22 cellular contexts compared by ENCODE assay signal in the genomic region with DNA sequence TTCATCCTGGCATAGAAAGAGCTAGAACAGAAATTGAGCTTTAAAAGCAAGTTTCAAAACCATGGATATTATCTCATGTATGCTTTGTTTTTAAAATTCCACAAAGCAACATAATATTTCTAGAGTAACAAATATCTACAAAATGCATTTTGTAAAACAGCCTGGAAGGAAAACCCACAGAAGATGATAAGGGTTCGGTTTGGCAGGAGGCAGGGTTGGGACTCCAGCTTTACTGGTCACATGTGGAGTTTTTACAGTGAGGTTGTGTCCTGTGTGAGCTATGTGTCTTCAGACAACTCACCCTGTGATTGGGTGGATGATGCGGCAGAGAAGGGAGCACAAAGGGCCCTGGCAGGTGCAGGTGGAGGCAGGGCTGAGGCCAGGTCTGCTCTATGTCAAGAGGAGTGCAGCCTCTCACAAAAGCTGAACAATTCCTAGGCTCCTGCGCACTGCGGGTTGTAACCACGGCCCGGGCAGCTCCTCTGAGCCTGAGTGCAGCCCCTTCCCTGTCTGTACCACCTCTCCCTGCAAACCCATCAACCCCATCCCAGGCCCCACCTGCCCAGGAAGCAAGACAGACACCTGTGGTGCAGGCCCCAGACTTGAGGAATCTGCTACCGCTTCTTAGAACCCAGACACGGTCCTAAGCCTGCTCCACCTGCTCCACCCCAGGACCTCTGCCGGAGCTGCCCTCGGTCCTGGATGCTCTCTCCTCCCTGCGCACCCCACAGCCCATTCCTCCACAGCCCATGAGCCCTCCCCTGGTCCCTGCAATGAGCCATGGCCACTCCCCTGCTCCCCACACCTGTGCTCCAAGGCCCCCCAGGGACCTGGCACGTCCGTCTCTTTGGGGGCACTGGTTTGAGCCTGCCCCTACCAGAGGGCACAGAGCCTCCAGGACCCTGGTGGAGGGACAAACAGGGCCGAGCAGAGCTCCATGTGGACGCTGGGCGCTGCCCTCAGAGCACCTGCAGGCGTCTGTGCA. TPM values are rescaled to one million over a fixed set of nuclear protein-coding genes. Genes with fewer than 3 reads are reported as not detected.
DNase-seq lines count a peak whose midpoint lies in the region; ATAC-seq and TF ChIP-seq lines count a peak whose summit lies in the region.
"Had no signal": no experiment of that assay in that cellular context is flagged by ENCODE, and none has a peak within 500 bp of the region (broad histone marks: within the 10 kb centered on the region; RNA-seq: fewer than 3 reads in every experiment).

No MANE protein-coding gene starts in this region.

- no peak overlapping the region for H2BK12ac ChIP-seq in mesenchymal stem cell (ENCODE audit: low read length in 2 of 2)

- H3K79me1 ChIP-seq in mesenchymal stem cell (replicated peaks; ENCODE audit: low read length, poor library complexity, severe bottlenecking), result peaks cover 3% of the 10 kb centered on the region

- TF ChIP-seq EP300 in sigmoid colon (IDR thresholded peaks at IDR 0.05), result no peak

- peak overlapping the region; percentile 48 for H3K4me2 ChIP-seq in PC-9
- H3K4me2 ChIP-seq in mesenchymal stem cell (ENCODE audit: low read length, poor library complexity, severe bottlenecking), result no peak overlapping the region

- no peak overlapping the region for H3K14ac ChIP-seq in mesenchymal stem cell (ENCODE audit: low read length in 2 of 2)

- H3F3A ChIP-seq in PC-9 (ENCODE audit: insufficient read depth, low read depth), result peaks cover 18% of the 10 kb centered on the region

- no peak for TF ChIP-seq POLR2A in heart left ventricle (IDR thresholded peaks at IDR 0.05)
- no peak for TF ChIP-seq POLR2A in sigmoid colon (IDR thresholded peaks at IDR 0.05)

- H2BK120ac ChIP-seq in mesenchymal stem cell (ENCODE audit: low read depth, low read length), result no peak overlapping the region

- H4K20me1 ChIP-seq in PC-9 (ENCODE audit: insufficient read depth), result no peaks in the 10 kb centered on the region

- H3K18ac ChIP-seq in mesenchymal stem cell (ENCODE audit: low read depth in 1 of 2, low read length in 2 of 2), result no peak overlapping the region

- H3K9me2 ChIP-seq in PC-9 (ENCODE audit: insufficient read depth), result no peaks in the 10 kb centered on the region

- no peak overlapping the region for H2BK15ac ChIP-seq in mesenchymal stem cell (ENCODE audit: low read depth, poor library complexity, severe bottlenecking)

- H3K4me3 ChIP-seq in PC-9, result 0 out of 2 replicates have a peak overlapping the region, but pooled peaks have one; percentile 3
- no peak overlapping the region for H3K4me3 ChIP-seq in heart left ventricle
- H3K4me3 ChIP-seq in mesenchymal stem cell (ENCODE audit: insufficient read depth in 1 of 2, low read depth in 1 of 2, low read length in 2 of 2), result no peak overlapping the region
- no peak overlapping the region for H3K4me3 ChIP-seq in sigmoid colon
- H3K4me3 ChIP-seq: adrenal gland, colonic mucosa, suprapubic skin, uterus had no signal

- H2AFZ ChIP-seq in PC-9 (no peak overlapping the region), mesenchymal stem cell (ENCODE audit: low read depth, low read length) (no peak overlapping the region)
- H2AFZ ChIP-seq: parathyroid adenoma had no signal

- H3K4ac ChIP-seq in mesenchymal stem cell (ENCODE audit: low read depth in 1 of 2, low read length in 2 of 2), result no peak overlapping the region

- CTCF ChIA-PET in PC-9 (lab: Charles Lee), result no interaction called here

- no peak overlapping the region for H3K27ac ChIP-seq in PC-9
- no peak overlapping the region for H3K27ac ChIP-seq in heart left ventricle
- no peak overlapping the region for H3K27ac ChIP-seq in mesenchymal stem cell (ENCODE audit: low read length, poor library complexity, severe bottlenecking)
- H3K27ac ChIP-seq in sigmoid colon, result no peak overlapping the region
- H3K27ac ChIP-seq: adrenal gland, brain microvascular endothelial cell, colonic mucosa, parathyroid adenoma, suprapubic skin, uterus had no signal

- intact Hi-C loops in PC-9 (cut with micrococcal nuclease; ENCODE audit: unreplicated experiment) (loop anchor here (5.0 kb wide), 1 partner anchor 85 kb away; no protein-coding TSS in a partner anchor), heart left ventricle (cut with DNase I) (loop anchor here in 3 of 10 donors (5.0 kb wide), 2 partner anchors 35 to 40 kb away; no protein-coding TSS in a partner anchor), sigmoid colon (cut with DNase I) (no loop called here)

- H3K9me3 ChIP-seq in PC-9 (ENCODE audit: insufficient read depth, low read depth) (peaks cover 10% of the 10 kb centered on the region), heart left ventricle (peaks cover 0 to 11% (median 0%) of the 10 kb centered on the region in 12 donors), mesenchymal stem cell (ENCODE audit: control insufficient read depth, low read length) (peaks cover 16% of the 10 kb centered on the region), sigmoid colon (peaks cover 0 to 4% (median 2%) of the 10 kb centered on the region in 4 donors)
- H3K9me3 ChIP-seq: adrenal gland, colonic mucosa, suprapubic skin, uterus had no signal

- H3K36me3 ChIP-seq in PC-9 (ENCODE audit: low read depth) (no peaks in the 10 kb centered on the region), heart left ventricle (no peaks in the 10 kb centered on the region), mesenchymal stem cell (ENCODE audit: control insufficient read depth in 1 of 2, insufficient read depth in 2 of 2, low read depth in 1 of 2, low read length in 2 of 2) (no peaks in the 10 kb centered on the region), sigmoid colon (no peaks in the 10 kb centered on the region)
- H3K36me3 ChIP-seq: adrenal gland, brain microvascular endothelial cell, colonic mucosa, suprapubic skin, uterus had no signal

- ATAC-seq in heart left ventricle, result no peak
- ATAC-seq in GM19463 (IDR thresholded peaks at IDR 0.05; ENCODE audit: unreplicated experiment), result no peak
- no peak for ATAC-seq in HG02981 (IDR thresholded peaks at IDR 0.05; ENCODE audit: unreplicated experiment)
- ATAC-seq: activated CD4-positive, alpha-beta T cell treated with anti-CD3 and anti-CD28 coated beads for 36 hours had no signal

- no peak overlapping the region for H3K23ac ChIP-seq in mesenchymal stem cell (ENCODE audit: low read length in 2 of 2)

- no peak overlapping the region for H3K9ac ChIP-seq in mesenchymal stem cell (ENCODE audit: low read length)
- H3K9ac ChIP-seq: parathyroid adenoma had no signal

- H2BK5ac ChIP-seq in mesenchymal stem cell (ENCODE audit: low read depth, low read length, poor library complexity, severe bottlenecking), result no peak overlapping the region

- no peaks in the 10 kb centered on the region for H3K79me2 ChIP-seq in PC-9 (ENCODE audit: low read depth)
- H3K79me2 ChIP-seq: parathyroid adenoma had no signal

- POLR2A ChIA-PET in PC-9 (lab: Charles Lee; ENCODE audit: unreplicated experiment), result interaction anchor here (0.7 kb wide), 1 partner anchor 79 kb away, joined by 4 read pairs; no protein-coding TSS in a partner anchor

- H2AK5ac ChIP-seq in mesenchymal stem cell (ENCODE audit: low read length, severe bottlenecking), result peak overlapping the region; percentile 15

- H3K27me3 ChIP-seq in PC-9 (ENCODE audit: insufficient read depth, low read depth) (no peaks in the 10 kb centered on the region), heart left ventricle (peaks cover 0 to 28% (median 0%) of the 10 kb centered on the region in 9 donors), mesenchymal stem cell (ENCODE audit: control insufficient read depth in 1 of 2, insufficient read depth in 1 of 2, low read length in 2 of 2) (peaks cover 0 to 3% of the 10 kb centered on the region in 2 experiments), sigmoid colon (no peaks in the 10 kb centered on the region)
- H3K27me3 ChIP-seq: adrenal gland, brain microvascular endothelial cell, suprapubic skin, uterus had no signal

- no peak overlapping the region for H4K8ac ChIP-seq in mesenchymal stem cell (ENCODE audit: low read length)

- DNase-seq in PC-9 (no peak), heart left ventricle (peak in 3 of 5 donors; percentile 12 to 56 (median 30)), mesenchymal stem cell (no peak), sigmoid colon (peak; percentile 64), hippocampal formation (lab: John Stamatoyannopoulos, UW) (no peak)
- DNase-seq: activated CD4-positive, alpha-beta T cell treated with anti-CD3 and anti-CD28 coated beads for 36 hours; activated CD8-positive, alpha-beta memory T cell treated with anti-CD3 and anti-CD28 coated beads for 24 hours; activated T-cell treated with anti-CD3 and anti-CD28 coated beads, Interleukin-2, amount 50 U/mL, for 24 hours; brain microvascular endothelial cell; CD4-positive, CD25-positive, alpha-beta regulatory T cell; colonic mucosa; effector memory CD4-positive, alpha-beta T cell; H7; NCI-H187; NCI-H2171 treated with DMSO at 0.1 percent for 48 hours; NCI-H526 treated with DMSO at 0.1 percent for 48 hours had no signal

- H3K4me1 ChIP-seq in PC-9 (replicated peaks; ENCODE audit: insufficient read depth), result peaks cover 37% of the 10 kb centered on the region
- peaks cover 0 to 32% (median 20%) of the 10 kb centered on the region in 12 donors for H3K4me1 ChIP-seq in heart left ventricle
- peaks cover 21% of the 10 kb centered on the region for H3K4me1 ChIP-seq in mesenchymal stem cell (ENCODE audit: control insufficient read depth, insufficient read depth, low read depth, low read length)
- peaks cover 0 to 29% (median 19%) of the 10 kb centered on the region in 4 donors for H3K4me1 ChIP-seq in sigmoid colon
- H3K4me1 ChIP-seq: colonic mucosa, parathyroid adenoma had no signal

- TF ChIP-seq CTCF in PC-9 (conservative IDR thresholded peaks at IDR 0.05) (no peak), heart left ventricle (IDR thresholded peaks at IDR 0.05) (no peak), sigmoid colon (IDR thresholded peaks at IDR 0.05) (no peak)

- no peak overlapping the region for H4K91ac ChIP-seq in mesenchymal stem cell (ENCODE audit: low read length)

- BruUV-seq in PC-9 (replicated peaks; lab: Mats Ljungman, UMichigan), result no TSS peak

- WGBS in heart left ventricle, 4 donors, result 95 to 97% (median 96%) methylated on average over 17 of the region's 17 CpGs
- 95% methylated on average over 17 of the region's 17 CpGs for WGBS in mesenchymal stem cell
- 88 to 92% methylated on average over 17 of the region's 17 CpGs for WGBS in sigmoid colon, 2 donors

RNA-seq across cellular contexts. Expression of a gene that starts 2.8 kb away (rescaled TPM):
- total RNA-seq in PC-9 (2021) (82.4 and 106 TPM in 2 replicates), heart left ventricle (100 to 1,000 TPM in 2 of 9 donors, 10 to 100 TPM in 7; 31.7 to 109 (median 59.0) TPM), sigmoid colon (100 to 1,000 TPM in 3 of 4 donors, 10 to 100 TPM in 1; 39.7 to 197 (median 103) TPM)
- polyA plus RNA-seq in heart left ventricle (10 to 100 TPM; 38.9 to 65.6 TPM), sigmoid colon (10 to 100 TPM in 1 of 3 donors, 1 to 10 TPM in 2; 4.4 to 34.8 (median 5.4) TPM)
- 330 TPM for polyA plus RNA-seq in mesenchymal stem cell (2013, experiment 1 of 2)
- 322 TPM for polyA plus RNA-seq in mesenchymal stem cell (2013, experiment 2 of 2)

Comparison
In these comparisons a context has a peak if more than half of its experiments do, and no peak if none do; other contexts are left out.
1. DNase-seq: peak in heart left ventricle (3 of 5) and sigmoid colon (single experiment); none in PC-9 (0 of 2), mesenchymal stem cell (single experiment) and hippocampal formation (0 of 2).